34 cellular contexts compared by ENCODE assay signal in genomic region chr19:39173502-39173991, GRCh38. TPM values are rescaled to one million over a fixed set of nuclear protein-coding genes. Genes with fewer than 3 reads are reported as not detected.
"Had no signal": no experiment of that assay in that cellular context is flagged by ENCODE, and none has a peak within 500 bp of the region (broad histone marks: within the 10 kb centered on the region; RNA-seq: fewer than 3 reads in every experiment).

No MANE protein-coding gene starts in this region.

- H3K27me3 ChIP-seq: brain microvascular endothelial cell, esophagus muscularis mucosa, foreskin keratinocyte, gastroesophageal sphincter had no signal

- H3K4me3 ChIP-seq: esophagus muscularis mucosa, gastroesophageal sphincter had no signal

- H3K9me3 ChIP-seq: esophagus muscularis mucosa, gastroesophageal sphincter had no signal

- H3K27ac ChIP-seq: brain microvascular endothelial cell, esophagus muscularis mucosa, foreskin keratinocyte, gastroesophageal sphincter, WERI-Rb-1 had no signal

- DNase-seq: activated B cell treated with CpG ODN at 0.5 μM for 24 hours; activated CD4-positive, alpha-beta T cell treated with anti-CD3 and anti-CD28 coated beads for 48 hours; activated CD4-positive, alpha-beta T cell treated with anti-CD3 and anti-CD28 coated beads, Interleukin-2, amount 50 U/mL, for 1 hour; activated CD4-positive, alpha-beta T cell treated with anti-CD3 and anti-CD28 coated beads, Interleukin-2, amount 50 U/mL, for 48 hours; activated CD8-positive, alpha-beta memory T cell treated with anti-CD3 and anti-CD28 coated beads for 24 hours; activated CD8-positive, alpha-beta T cell treated with anti-CD3 and anti-CD28 coated beads for 36 hours; activated effector memory CD4-positive, alpha-beta T cell treated with Interleukin-2 at 50 U/mL for 16 hours; activated gamma-delta T cell treated with Interleukin-2 at 50 U/mL for 16 hours; activated naive CD4-positive, alpha-beta T cell treated with anti-CD3 and anti-CD28 coated beads, Interleukin-2, amount 50 U/mL, for 16 hours; activated naive CD4-positive, alpha-beta T cell treated with Interleukin-2 at 50 U/mL for 16 hours; activated T-cell treated with anti-CD3 and anti-CD28 coated beads, Interleukin-2, amount 50 U/mL, for 4 hours; amniotic stem cell; anterior cingulate cortex; brain microvascular endothelial cell; caudate nucleus; cortex of kidney; dermis blood vessel endothelial cell; effector CD4-positive, alpha-beta T cell; effector memory CD8-positive, alpha-beta T cell; erythroblast; foreskin keratinocyte; T-helper 1 cell; T-helper 17 cell; T1000; WERI-Rb-1 had no signal

- ATAC-seq: activated CD4-positive, CD25-positive, alpha-beta regulatory T cell treated with anti-CD3 and anti-CD28 coated beads, Interleukin-2, amount 50 U/mL, for 24 hours; activated CD8-positive, alpha-beta T cell treated with anti-CD3 and anti-CD28 coated beads for 36 hours; activated T-cell treated with anti-CD3 and anti-CD28 coated beads, Interleukin-2, amount 50 U/mL, for 4 hours; activated T-helper 17 cell treated with anti-CD3 and anti-CD28 coated beads, Interleukin-2, amount 50 U/mL, for 72 hours; effector memory CD8-positive, alpha-beta T cell; foreskin keratinocyte; gastroesophageal sphincter; T-helper 17 cell had no signal

- FAIRE-seq: astrocyte, bronchial epithelial cell, colon had no signal

- H3K4me1 ChIP-seq: foreskin keratinocyte had no signal

RNA-seq across cellular contexts. Expression of gene NCCRP1, which starts 23.2 kb away (rescaled TPM):
- total RNA-seq: activated B cell treated with CpG ODN at 0.5 μM for 24 hours; activated CD8-positive, alpha-beta T cell treated with anti-CD3 and anti-CD28 coated beads for 36 hours; activated T-cell treated with anti-CD3 and anti-CD28 coated beads, Interleukin-2, amount 50 U/mL, for 4 hours; activated T-helper 17 cell treated with anti-CD3 and anti-CD28 coated beads, Interleukin-2, amount 50 U/mL, for 72 hours; astrocyte; chondrocyte; dermis blood vessel endothelial cell; glomerular endothelial cell; T-helper 17 cell had no signal

RNA-seq across cellular contexts. Expression of gene SYCN, which starts 30.5 kb away (rescaled TPM):
- total RNA-seq: activated B cell treated with CpG ODN at 0.5 μM for 24 hours; activated CD8-positive, alpha-beta T cell treated with anti-CD3 and anti-CD28 coated beads for 36 hours; activated T-helper 17 cell treated with anti-CD3 and anti-CD28 coated beads, Interleukin-2, amount 50 U/mL, for 72 hours; astrocyte; bronchial epithelial cell; chondrocyte; dermis blood vessel endothelial cell; esophagus muscularis mucosa; foreskin keratinocyte; gastroesophageal sphincter; glomerular endothelial cell; T-helper 17 cell had no signal
- polyA plus RNA-seq: foreskin keratinocyte had no signal
